Comparison of ENCODE assay signal across 19 cellular contexts in genomic region chr4:11587797-11588196, GRCh38.
DNase-seq lines count a peak whose midpoint lies in the region; ATAC-seq, FAIRE-seq and TF ChIP-seq lines count a peak whose summit lies in the region.
"Had no signal": no experiment of that assay in that cellular context is flagged by ENCODE, and none has a peak within 500 bp of the region (broad histone marks: within the 10 kb centered on the region; RNA-seq: fewer than 3 reads in every experiment).

No MANE protein-coding gene starts in this region.

- POLR2A ChIA-PET in GM12878 (lab: Charles Lee), result interaction anchor here (0.5 kb wide), 1 partner anchor 22 kb away, joined by 3 read pairs; no protein-coding TSS in a partner anchor

- H3K27me3 ChIP-seq in GM12878 (replicated peaks in 1 of 2; ENCODE audit: control insufficient read depth in 2 of 2, insufficient read depth in 2 of 2, low read length in 1 of 2) (no peaks in the 10 kb centered on the region), pancreas (no peaks in the 10 kb centered on the region)
- H3K27me3 ChIP-seq: BLaER1 had no signal

- H3K4me1 ChIP-seq in GM12878 (ENCODE audit: control insufficient read depth, insufficient read depth, low read length) (no peaks in the 10 kb centered on the region), pancreas (no peaks in the 10 kb centered on the region)
- H3K4me1 ChIP-seq: HAP-1 had no signal

- H3K4me2 ChIP-seq in GM12878 (ENCODE audit: control insufficient read depth, insufficient read depth), result no peak overlapping the region
- H3K4me2 ChIP-seq: BLaER1 had no signal

- ATAC-seq in GM18868 (IDR thresholded peaks at IDR 0.05; ENCODE audit: unreplicated experiment) (peak; percentile 74), GM12878 (peak; percentile 76), pancreas (peak in 3 of 4 donors; percentile 70 to 81 (median 74)), GM21529 (IDR thresholded peaks at IDR 0.05; ENCODE audit: unreplicated experiment) (no peak)

- FAIRE-seq in GM12878 (lab: Jason Lieb, UNC) (no peak), pancreas (lab: Jason Lieb, UNC) (no peak)
- FAIRE-seq: GM12892, GM18507, HTR-8/SVneo had no signal

- H3K79me2 ChIP-seq in GM12878 (ENCODE audit: control insufficient read depth, insufficient read depth, low read length), result no peaks in the 10 kb centered on the region

- H3K4me3 ChIP-seq in GM12878 (no peak overlapping the region), pancreas (no peak overlapping the region)
- H3K4me3 ChIP-seq: BLaER1, GM23248, HAP-1 had no signal

- in situ Hi-C loops in GM12878 (cut with MboI), result no loop called here

- TF ChIP-seq POLR2A in GM12878 (IDR thresholded peaks at IDR 0.05; ENCODE audit: low read depth, low read length), result no peak

- CTCF ChIA-PET in GM12878 (lab: Yijun Ruan, JAX), result interaction anchor here (0.6 to 1.5 kb wide), 3 partner anchors 13 to 173 kb away, joined by 3 to 5 read pairs (median 3); no protein-coding TSS in a partner anchor

- intact Hi-C loops in GM12878 (cut with micrococcal nuclease; ENCODE audit: unreplicated experiment), result loop anchor here (1.0 kb wide), 1 partner anchor 45 kb away; no protein-coding TSS in a partner anchor
- intact Hi-C loops in pancreas (cut with DNase I), result no loop called here

- no peak overlapping the region for H2AFZ ChIP-seq in GM12878 (ENCODE audit: control insufficient read depth, low read depth, low read length)
- H2AFZ ChIP-seq: GM23248 had no signal

- TF ChIP-seq EP300 in GM12878 (IDR thresholded peaks at IDR 0.05; ENCODE audit: borderline replicate concordance in 1 of 2, control insufficient read depth in 1 of 2, low read depth in 2 of 2, low read length in 2 of 2), result peak in 1 of 2 experiments; percentile 10; a peak in 1 of 4 replicates

- TF ChIP-seq CTCF in GM12878 (IDR thresholded peaks at IDR 0.05 in 2 of 3, conservative IDR thresholded peaks at IDR 0.05 in 1 of 3; ENCODE audit: control insufficient read depth in 2 of 3, extremely low read depth in 1 of 3, insufficient read depth in 1 of 3, low read depth in 3 of 3, low read length in 3 of 3) (no peak), pancreas (IDR thresholded peaks at IDR 0.05) (no peak)

- no peak for TF ChIP-seq RAD21 in GM12878 (IDR thresholded peaks at IDR 0.05; ENCODE audit: insufficient read depth, low read depth, low read length)

- SMC1A ChIA-PET in GM12878 (lab: Charles Lee; ENCODE audit: uncharacterized antibody, unreplicated experiment), result interaction anchor here (0.6 to 1.2 kb wide), 5 partner anchors 10 to 52 kb away, joined by 3 to 7 read pairs (median 4); no protein-coding TSS in a partner anchor

- no peaks in the 10 kb centered on the region for H4K20me1 ChIP-seq in GM12878 (ENCODE audit: control insufficient read depth, insufficient read depth)
- H4K20me1 ChIP-seq: BLaER1 had no signal

- DNase-seq in DMS53 (lab: John Stamatoyannopoulos, UW) (peak; percentile 83), GM12878 (ENCODE audit: low read depth, low spot score) (no peak), pancreas (peak in 2 of 6 donors; percentile 12 to 25), GM19240 (ENCODE audit: insufficient read length, low spot score) (no peak), hepatic stellate cell (ENCODE audit: low spot score) (no peak)
- DNase-seq: 8988T; CD4-positive, alpha-beta memory T cell; DMS153; DND-41; EL; GM23248; KBM-7 had no signal

- H3K9ac ChIP-seq in GM12878 (ENCODE audit: control insufficient read depth, insufficient read depth, low read length), result no peak overlapping the region
- H3K9ac ChIP-seq: BLaER1, GM23248 had no signal

- RAD21 ChIA-PET in GM12878 (lab: Charles Lee; ENCODE audit: unreplicated experiment), result interaction anchor here (0.8 to 1.1 kb wide), 2 partner anchors 10 to 17 kb away, joined by 3 read pairs; no protein-coding TSS in a partner anchor

- 10% methylated on average over 5 of the region's 5 CpGs for WGBS in GM12878 (ENCODE audit: insufficient coverage, insufficient replicate concordance, low lambda C conversion rate, missing lambda C conversion rate)
- 43 to 45% methylated on average over 5 of the region's 5 CpGs for WGBS in pancreas, 2 donors

- H3K27ac ChIP-seq in GM12878 (ENCODE audit: control insufficient read depth, insufficient read depth) (no peak overlapping the region), pancreas (no peak overlapping the region)
- H3K27ac ChIP-seq: BLaER1, GM23248 had no signal

- BruUV-seq in GM12878 (replicated peaks; lab: Mats Ljungman, UMichigan), result no TSS peak

- H3K36me3 ChIP-seq in GM12878 (ENCODE audit: control insufficient read depth in 2 of 2, insufficient read depth in 2 of 2, low read length in 1 of 2) (no peaks in the 10 kb centered on the region), pancreas (no peaks in the 10 kb centered on the region)
- H3K36me3 ChIP-seq: BLaER1, HAP-1 had no signal

- H3K9me3 ChIP-seq in GM12878 (replicated peaks; ENCODE audit: control insufficient read depth, insufficient read depth, low read length) (no peaks in the 10 kb centered on the region), pancreas (no peaks in the 10 kb centered on the region)
- H3K9me3 ChIP-seq: BLaER1, HAP-1 had no signal

TF ChIP-seq in GM12878, 131 proteins besides CTCF, POLR2A, EP300 and RAD21:
- no peak for TF ChIP-seq MTA2 (IDR thresholded peaks at IDR 0.05; ENCODE audit: low read depth)
- no peak for TF ChIP-seq POLR2AphosphoS2 (IDR thresholded peaks at IDR 0.05; ENCODE audit: low read depth, low read length)
- no peak for TF ChIP-seq CEBPB (IDR thresholded peaks at IDR 0.05; ENCODE audit: borderline replicate concordance in 1 of 2, low read depth in 2 of 2, low read length in 2 of 2)
- no peak for TF ChIP-seq TCF12 (IDR thresholded peaks at IDR 0.05; ENCODE audit: low read depth, low read length)
TF ChIP-seq in GM12878: peak in this region for 0.
